In genomic region chr7:27131390-27131819, GRCh38 we compare ENCODE assay signal across 1 cellular context.
TF ChIP-seq lines count a peak whose summit lies in the region.

No MANE protein-coding gene starts in this region.

TF ChIP-seq in A549, 52 proteins besides CTCF, POLR2A, EP300 and RAD21 (continued from another document):
- TF ChIP-seq ELK1 (IDR thresholded peaks at IDR 0.05; ENCODE audit: low read depth, low read length): no peak
- no peak for TF ChIP-seq SREBF2 (IDR thresholded peaks at IDR 0.05)
- no peak for TF ChIP-seq CHD4 (IDR thresholded peaks at IDR 0.05; ENCODE audit: borderline replicate concordance)
- TF ChIP-seq JUN (IDR thresholded peaks at IDR 0.05): no peak
- no peak for TF ChIP-seq NPAS2 (CRISPR knock-in tag; IDR thresholded peaks at IDR 0.05; ENCODE audit: borderline replicate concordance)
- TF ChIP-seq E2F6 (IDR thresholded peaks at IDR 0.05; ENCODE audit: borderline replicate concordance, low read depth): no peak
- no peak for TF ChIP-seq ZNF302 (CRISPR knock-in tag; IDR thresholded peaks at IDR 0.05)
- no peak for TF ChIP-seq RNF2 (IDR thresholded peaks at IDR 0.05; ENCODE audit: borderline replicate concordance, low read depth)
- no peak for TF ChIP-seq TFCP2L1 (CRISPR knock-in tag; IDR thresholded peaks at IDR 0.05)
- no peak for TF ChIP-seq HMGXB4 (CRISPR knock-in tag; IDR thresholded peaks at IDR 0.05; ENCODE audit: borderline replicate concordance)
- no peak for TF ChIP-seq PBX3 (IDR thresholded peaks at IDR 0.05)
- no peak for TF ChIP-seq USF2 (IDR thresholded peaks at IDR 0.05)
